ENCODE assay signal across 17 cellular contexts in the genomic region with DNA sequence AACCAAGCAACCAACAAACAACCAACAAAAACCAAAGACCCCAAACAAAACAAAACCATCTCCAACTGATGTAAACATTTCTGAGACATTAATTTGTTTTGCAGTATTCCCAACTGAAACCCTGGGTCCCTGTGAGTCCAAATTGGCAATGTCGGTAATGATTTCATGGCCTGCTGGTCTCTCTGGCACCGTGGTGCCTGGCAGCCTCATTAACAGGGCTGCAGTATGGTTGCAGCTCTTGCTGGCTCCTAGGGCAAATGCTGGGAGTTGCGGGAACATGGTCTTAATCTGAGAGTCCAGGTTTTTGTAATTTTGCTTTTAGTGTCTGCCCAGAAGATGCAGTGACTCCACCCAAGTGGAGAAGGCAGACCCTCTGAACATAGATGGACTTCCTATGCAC.
A peak's percentile ranks its signal among the peaks of the same experiment; 100 is the strongest.
DNase-seq lines count a peak whose midpoint lies in the region; ATAC-seq lines count a peak whose summit lies in the region.
"Had no signal": no experiment of that assay in that cellular context is flagged by ENCODE, and none has a peak within 500 bp of the region (broad histone marks: within the 10 kb centered on the region; RNA-seq: fewer than 3 reads in every experiment).

No MANE protein-coding gene starts in this region.

- in situ Hi-C loops in G401 (cut with HindIII; ENCODE audit: low sequenced_read_pairs), result no loop called here

- ATAC-seq in GM21576 (IDR thresholded peaks at IDR 0.05; ENCODE audit: unreplicated experiment), result no peak

- intact Hi-C loops in posterior cingulate gyrus (cut with DNase I), result no loop called here

- DNase-seq in COLO668 (lab: John Stamatoyannopoulos, UW; ENCODE audit: unreplicated experiment) (peak; percentile 8), G401 (ENCODE audit: low spot score) (peak; percentile 97), NCI-H1694 treated with DMSO at 0.1 percent for 48 hours (lab: John Stamatoyannopoulos, UW) (peak; percentile 42), NCI-H69 (lab: John Stamatoyannopoulos, UW) (peak; percentile 83), NCI-H187 treated with DMSO at 0.1 percent for 48 hours (lab: John Stamatoyannopoulos, UW) (no peak), posterior cingulate gyrus (no peak), superior temporal gyrus (ENCODE audit: extremely low spot score) (no peak)
- DNase-seq: Caco-2; CD4-positive, alpha-beta memory T cell; DMS79 treated with DMSO at 0.1 percent for 48 hours; GM23248; H9; Karpas-422; NCI-H1105; NCI-H2029; SIG-M5 had no signal

Comparison
In these comparisons a context has a peak if more than half of its experiments do, and no peak if none do; other contexts are left out.
1. DNase-seq: peak in COLO668 (single experiment), G401 (single experiment), NCI-H1694 treated with DMSO at 0.1 percent for 48 hours (single experiment) and NCI-H69 (single experiment); none in NCI-H187 treated with DMSO at 0.1 percent for 48 hours (single experiment), posterior cingulate gyrus (0 of 10) and superior temporal gyrus (single experiment).